15 cellular contexts compared by ENCODE assay signal in genomic region chr12:2494490-2495192, GRCh38.
DNase-seq lines count a peak whose midpoint lies in the region; TF ChIP-seq lines count a peak whose summit lies in the region.
"Had no signal": no experiment of that assay in that cellular context is flagged by ENCODE, and none has a peak within 500 bp of the region (broad histone marks: within the 10 kb centered on the region; RNA-seq: fewer than 3 reads in every experiment).

No MANE protein-coding gene starts in this region.

- CTCF ChIA-PET in OCI-LY7 (lab: Charles Lee; ENCODE audit: unreplicated experiment): no interaction called here

- H4K91ac ChIP-seq in mesenchymal stem cell (ENCODE audit: low read length): no peak overlapping the region

- peaks cover 0 to 53% (median 5%) of the 10 kb centered on the region in 4 donors for H3K4me1 ChIP-seq in Peyer's patch
- no peaks in the 10 kb centered on the region for H3K4me1 ChIP-seq in mesenchymal stem cell (ENCODE audit: control insufficient read depth, insufficient read depth, low read depth, low read length)
- no peaks in the 10 kb centered on the region for H3K4me1 ChIP-seq in OCI-LY7 (ENCODE audit: insufficient read depth, low read length, poor library complexity, severe bottlenecking)
- H3K4me1 ChIP-seq: SJCRH30 had no signal

- H2AFZ ChIP-seq in mesenchymal stem cell (ENCODE audit: low read depth, low read length) (no peak overlapping the region), OCI-LY7 (ENCODE audit: low read length) (no peak overlapping the region)

- no peak for TF ChIP-seq CTCF in Peyer's patch (IDR thresholded peaks at IDR 0.05)
- no peak for TF ChIP-seq CTCF in fibroblast of pulmonary artery (IDR thresholded peaks at IDR 0.05; ENCODE audit: low read length, missing control alignments)
- TF ChIP-seq CTCF in OCI-LY7 (conservative IDR thresholded peaks at IDR 0.05; ENCODE audit: low read length): no peak

- H3K79me1 ChIP-seq in mesenchymal stem cell (replicated peaks; ENCODE audit: low read length, poor library complexity, severe bottlenecking): no peaks in the 10 kb centered on the region

- no peaks in the 10 kb centered on the region for H3K9me2 ChIP-seq in OCI-LY7 (ENCODE audit: insufficient read depth, low read length)

- H3K79me2 ChIP-seq in OCI-LY7 (ENCODE audit: insufficient read depth, low read depth, low read length): no peaks in the 10 kb centered on the region

- H2BK12ac ChIP-seq in mesenchymal stem cell (ENCODE audit: low read length in 2 of 2): no peak overlapping the region

- intact Hi-C loops in OCI-LY7 (cut with micrococcal nuclease; ENCODE audit: unreplicated experiment): no loop called here

- no peak overlapping the region for H2AK5ac ChIP-seq in mesenchymal stem cell (ENCODE audit: low read length, severe bottlenecking)

- H3K9ac ChIP-seq in mesenchymal stem cell (ENCODE audit: low read length): peak overlapping the region; percentile 31

- no peak overlapping the region for H2BK5ac ChIP-seq in mesenchymal stem cell (ENCODE audit: low read depth, low read length, poor library complexity, severe bottlenecking)

- no peak for TF ChIP-seq POLR2A in Peyer's patch (IDR thresholded peaks at IDR 0.05)

- in situ Hi-C loops in KBM-7 (cut with MboI; ENCODE audit: low pct_unique_long_range_greater_than_20kb, low sequenced_read_pairs): no loop called here

- H3K27me3 ChIP-seq in Peyer's patch (no peaks in the 10 kb centered on the region), mesenchymal stem cell (ENCODE audit: control insufficient read depth in 1 of 2, insufficient read depth in 1 of 2, low read length in 2 of 2) (peaks cover 0 to 4% of the 10 kb centered on the region in 2 experiments)

- H3K4ac ChIP-seq in mesenchymal stem cell (ENCODE audit: low read depth in 1 of 2, low read length in 2 of 2): no peak overlapping the region

- no peak overlapping the region for H3K18ac ChIP-seq in mesenchymal stem cell (ENCODE audit: low read depth in 1 of 2, low read length in 2 of 2)

- H3K9me3 ChIP-seq in Peyer's patch: no peaks in the 10 kb centered on the region
- no peaks in the 10 kb centered on the region for H3K9me3 ChIP-seq in mesenchymal stem cell (ENCODE audit: control insufficient read depth, low read length)
- H3K9me3 ChIP-seq in OCI-LY7 (ENCODE audit: low read length): no peaks in the 10 kb centered on the region
- H3K9me3 ChIP-seq: SJCRH30 had no signal

- H3K36me3 ChIP-seq in Peyer's patch (no peaks in the 10 kb centered on the region), mesenchymal stem cell (ENCODE audit: control insufficient read depth in 1 of 2, insufficient read depth in 2 of 2, low read depth in 1 of 2, low read length in 2 of 2) (peaks cover 0 to 18% of the 10 kb centered on the region in 2 experiments), OCI-LY7 (ENCODE audit: insufficient read depth, low read length) (no peaks in the 10 kb centered on the region)
- H3K36me3 ChIP-seq: SJCRH30, WERI-Rb-1 had no signal

- H3K23ac ChIP-seq in mesenchymal stem cell (ENCODE audit: low read length in 2 of 2): no peak overlapping the region

- H2BK120ac ChIP-seq in mesenchymal stem cell (ENCODE audit: low read depth, low read length): no peak overlapping the region

- no TSS peak for BruUV-seq in OCI-LY7 (replicated peaks; lab: Mats Ljungman, UMichigan)

- H3K4me3 ChIP-seq in Peyer's patch (no peak overlapping the region), fibroblast of pulmonary artery (replicated peaks; ENCODE audit: low read depth, low read length) (no peak overlapping the region), mesenchymal stem cell (ENCODE audit: insufficient read depth in 1 of 2, low read depth in 1 of 2, low read length in 2 of 2) (peak overlapping the region in 1 of 2 experiments; percentile 41), OCI-LY7 (ENCODE audit: low read depth, low read length, poor library complexity, severe bottlenecking) (no peak overlapping the region)
- H3K4me3 ChIP-seq: GM12878, SJCRH30 had no signal

- no peak overlapping the region for H4K8ac ChIP-seq in mesenchymal stem cell (ENCODE audit: low read length)

- H3K27ac ChIP-seq in Peyer's patch (peak overlapping the region in 3 of 4 donors; percentile 3 to 77 (median 60)), mesenchymal stem cell (ENCODE audit: low read length, poor library complexity, severe bottlenecking) (no peak overlapping the region), OCI-LY7 (ENCODE audit: low read depth, low read length, poor library complexity, severe bottlenecking) (no peak overlapping the region)
- H3K27ac ChIP-seq: SJCRH30, WERI-Rb-1 had no signal

- H3K4me2 ChIP-seq in mesenchymal stem cell (ENCODE audit: low read length, poor library complexity, severe bottlenecking): no peak overlapping the region
- H3K4me2 ChIP-seq in OCI-LY7 (ENCODE audit: low read length): no peak overlapping the region

- H4K20me1 ChIP-seq in OCI-LY7 (ENCODE audit: insufficient read depth, low read length): no peaks in the 10 kb centered on the region

- DNase-seq in Peyer's patch (peak in 1 of 3 donors; percentile 76), fibroblast of pulmonary artery (ENCODE audit: low read depth) (peak; percentile 59), mesenchymal stem cell (no peak), superior temporal gyrus (ENCODE audit: extremely low spot score) (peak; percentile 46), KBM-7 (no peak), HCEC 1CT (no peak), OCI-LY7 (ENCODE audit: low spot score) (no peak)
- no peak for DNase-seq in activated naive CD4-positive, alpha-beta T cell treated with anti-CD3 and anti-CD28 coated beads, Interleukin-2, amount 50 U/mL, for 16 hours
- DNase-seq: activated naive CD4-positive, alpha-beta T cell treated with Interleukin-2 at 50 U/mL for 16 hours; AML-193; KG1; NCI-H2029; SJCRH30; WERI-Rb-1 had no signal

- H3K14ac ChIP-seq in mesenchymal stem cell (ENCODE audit: low read length in 2 of 2): no peak overlapping the region

- WGBS in mesenchymal stem cell: 96% methylated on average over 8 of the region's 8 CpGs

- H2BK15ac ChIP-seq in mesenchymal stem cell (ENCODE audit: low read depth, poor library complexity, severe bottlenecking): no peak overlapping the region

- POLR2A ChIA-PET in OCI-LY7 (lab: Charles Lee): no interaction called here

Comparison
In these comparisons a context has a peak if more than half of its experiments do, and no peak if none do; other contexts are left out.
1. DNase-seq: peak in fibroblast of pulmonary artery (single experiment) and superior temporal gyrus (single experiment); none in mesenchymal stem cell (single experiment), KBM-7 (single experiment), activated naive CD4-positive, alpha-beta T cell treated with anti-CD3 and anti-CD28 coated beads, Interleukin-2, amount 50 U/mL, for 16 hours (single experiment), HCEC 1CT (single experiment) and OCI-LY7 (single experiment).
2. H3K27ac ChIP-seq: peak in Peyer's patch (3 of 4); none in mesenchymal stem cell (single experiment) and OCI-LY7 (single experiment).